In the genomic region with DNA sequence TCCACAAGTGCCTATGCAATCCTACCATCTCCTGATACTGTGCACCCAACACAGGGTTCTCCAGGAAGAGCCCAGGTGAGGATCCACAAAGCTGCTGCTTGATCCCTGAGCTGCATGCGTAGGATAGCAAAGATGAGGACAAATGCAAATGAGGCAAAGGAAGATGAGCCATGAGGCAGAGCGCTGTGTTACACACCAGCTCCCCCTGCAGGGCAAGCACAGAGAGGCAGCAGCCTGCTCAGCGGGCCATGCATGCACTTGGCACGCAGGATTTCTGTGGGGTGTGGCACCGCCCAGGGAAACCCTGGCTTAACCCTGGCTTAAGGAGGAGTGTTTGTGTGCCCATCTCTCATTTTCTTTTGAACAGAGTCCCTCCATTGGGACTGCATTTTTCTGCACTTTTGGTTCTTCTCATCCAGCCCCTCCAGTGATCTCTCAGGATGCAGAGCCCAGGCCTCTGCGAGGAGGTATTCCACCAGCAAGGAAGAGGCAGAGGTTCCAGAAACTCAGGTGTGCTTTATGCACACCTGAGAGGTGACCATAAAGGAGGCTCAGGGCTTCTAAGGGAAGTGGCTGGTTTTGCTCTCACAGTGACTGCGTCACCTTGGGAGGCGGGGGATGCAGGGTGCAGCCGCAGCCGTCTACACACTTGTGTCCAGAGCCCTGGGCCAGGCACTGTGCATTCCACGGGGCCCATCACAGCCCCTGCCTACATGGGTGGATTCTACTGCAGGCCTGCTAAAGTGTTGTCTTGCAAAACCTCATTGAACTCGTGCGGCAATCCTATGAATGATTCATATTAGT, we compare ENCODE assay signal across 9 cellular contexts.
DNase-seq lines count a peak whose midpoint lies in the region; ATAC-seq and TF ChIP-seq lines count a peak whose summit lies in the region.
"Had no signal": no experiment of that assay in that cellular context is flagged by ENCODE, and none has a peak within 500 bp of the region (broad histone marks: within the 10 kb centered on the region; RNA-seq: fewer than 3 reads in every experiment).

No MANE protein-coding gene starts in this region.

- TF ChIP-seq CTCF in GM10248 (IDR thresholded peaks at IDR 0.05; ENCODE audit: control extremely low read depth, extremely low read depth, low read depth, missing control alignments): peak; percentile 39

- POLR2A ChIA-PET in GM10248 (lab: Yijun Ruan, JAX): no interaction called here

- CTCF ChIA-PET in GM10248 (lab: Yijun Ruan, JAX): interaction anchor here (1.1 to 1.6 kb wide), 2 partner anchors 49 to 185 kb away, joined by 3 to 13 read pairs; no protein-coding TSS in a partner anchor

- DNase-seq in GM10248 (ENCODE audit: extremely low spot score): no peak
- peak; percentile 62 for DNase-seq in SHP77 treated with DMSO at 0.1 percent for 48 hours (lab: John Stamatoyannopoulos, UW)
- DNase-seq in amniotic epithelial cell (ENCODE audit: low read depth): peak; percentile 4
- peak; percentile 20 for DNase-seq in iPS DF 19.7 (ENCODE audit: low read depth, low spot score)
- peak; percentile 64 for DNase-seq in stimulated activated CD4-positive, alpha-beta T cell treated with anti-CD3 and anti-CD28 coated beads, Interleukin-15, amount 100 ng/mL, for 24 hours
- DNase-seq: activated B cell treated with CpG ODN at 0.5 μM for 24 hours had no signal

- ATAC-seq in HG03469 (IDR thresholded peaks at IDR 0.05; ENCODE audit: unreplicated experiment) (peak; percentile 50), HG03039 (IDR thresholded peaks at IDR 0.05; ENCODE audit: unreplicated experiment) (no peak), GM21447 (IDR thresholded peaks at IDR 0.05; ENCODE audit: unreplicated experiment) (no peak)
